Comparison of ENCODE assay signal across 12 cellular contexts in genomic region chr3:106130384-106131084, GRCh38.
DNase-seq lines count a peak whose midpoint lies in the region; ATAC-seq, FAIRE-seq and TF ChIP-seq lines count a peak whose summit lies in the region.
"Had no signal": no experiment of that assay in that cellular context is flagged by ENCODE, and none has a peak within 500 bp of the region (broad histone marks: within the 10 kb centered on the region; RNA-seq: fewer than 3 reads in every experiment).

No MANE protein-coding gene starts in this region.

- H3K9ac ChIP-seq in astrocyte (ENCODE audit: low read length), result peak overlapping the region; percentile 31

- no peak overlapping the region for H3K4me3 ChIP-seq in astrocyte (ENCODE audit: insufficient read depth, low read depth, low read length)

- FAIRE-seq in A204.1 (lab: Jason Lieb, UNC) (peak; percentile 46), H54 (lab: Jason Lieb, UNC) (peak; percentile 88), astrocyte (lab: Jason Lieb, UNC) (peak; percentile 89)

- peaks cover 34% of the 10 kb centered on the region for H3K4me1 Mint-ChIP-seq in astrocyte (ENCODE audit: low read depth, unreplicated experiment)
- H3K4me1 Mint-ChIP-seq: activated B cell treated with CpG ODN at 0.5 μM for 24 hours had no signal

- H4K20me1 ChIP-seq in astrocyte (ENCODE audit: insufficient read depth, low read length), result no peaks in the 10 kb centered on the region

- peak overlapping the region; percentile 52 for H2AFZ ChIP-seq in astrocyte (ENCODE audit: low read depth, low read length)

- H3K27me3 Mint-ChIP-seq in astrocyte (ENCODE audit: low read depth, unreplicated experiment), result no peaks in the 10 kb centered on the region
- H3K27me3 Mint-ChIP-seq: activated B cell treated with CpG ODN at 0.5 μM for 24 hours had no signal

- H3K9me3 ChIP-seq in astrocyte (ENCODE audit: insufficient read depth, low read depth, low read length), result no peaks in the 10 kb centered on the region

- peak overlapping the region; percentile 15 for H3K27ac ChIP-seq in astrocyte (ENCODE audit: low read depth, low read length)
- H3K27ac ChIP-seq: dorsolateral prefrontal cortex had no signal

- H3K27ac Mint-ChIP-seq in astrocyte (ENCODE audit: unreplicated experiment), result peak overlapping the region; percentile 98
- H3K27ac Mint-ChIP-seq: activated B cell treated with CpG ODN at 0.5 μM for 24 hours had no signal

- no peaks in the 10 kb centered on the region for H3K79me2 ChIP-seq in astrocyte (ENCODE audit: insufficient read depth, low read length)

- no peak for TF ChIP-seq POLR2A in H54 (IDR thresholded peaks at IDR 0.05; ENCODE audit: low read depth, low read length)

- H3K4me3 Mint-ChIP-seq in astrocyte (ENCODE audit: unreplicated experiment), result no peak overlapping the region
- H3K4me3 Mint-ChIP-seq: activated B cell treated with CpG ODN at 0.5 μM for 24 hours had no signal

- H3K36me3 Mint-ChIP-seq in astrocyte (ENCODE audit: low read depth, unreplicated experiment), result no peaks in the 10 kb centered on the region

- ATAC-seq in GM19328 (IDR thresholded peaks at IDR 0.05; ENCODE audit: unreplicated experiment), result no peak
- no peak for ATAC-seq in GM21423 (IDR thresholded peaks at IDR 0.05; ENCODE audit: unreplicated experiment)

- no peak for TF ChIP-seq CTCF in astrocyte (IDR thresholded peaks at IDR 0.05; ENCODE audit: insufficient read depth, low read depth, low read length)

- DNase-seq in H54 (ENCODE audit: insufficient read length, low spot score) (no peak), astrocyte (ENCODE audit: low read depth) (peak; percentile 89), iris pigment epithelial cell (ENCODE audit: low read depth) (peak; percentile 80), SW480 (ENCODE audit: low spot score) (no peak), GM19240 (ENCODE audit: insufficient read length, low spot score) (no peak)
- DNase-seq: activated B cell treated with CpG ODN at 0.5 μM for 24 hours; dorsolateral prefrontal cortex; NCI-H1930; stimulated activated CD8-positive, alpha-beta memory T cell treated with anti-CD3 and anti-CD28 coated beads, Interleukin-4, amount 100 ng/mL, for 48 hours had no signal

- H3K4me1 ChIP-seq in astrocyte (ENCODE audit: insufficient read depth, low read length), result peaks cover 10% of the 10 kb centered on the region

- peak overlapping the region; percentile 81 for H3K4me2 ChIP-seq in astrocyte (ENCODE audit: low read length)

- no peaks in the 10 kb centered on the region for H3K36me3 ChIP-seq in astrocyte (ENCODE audit: insufficient read depth, low read length)

- no peaks in the 10 kb centered on the region for H3K27me3 ChIP-seq in astrocyte (ENCODE audit: insufficient read depth, low read length)

- H3K9me3 Mint-ChIP-seq in astrocyte (ENCODE audit: unreplicated experiment), result peaks cover 3% of the 10 kb centered on the region
- H3K9me3 Mint-ChIP-seq: activated B cell treated with CpG ODN at 0.5 μM for 24 hours had no signal

Comparison
In these comparisons a context has a peak if more than half of its experiments do, and no peak if none do; other contexts are left out.
1. DNase-seq: peak in astrocyte (single experiment) and iris pigment epithelial cell (single experiment); none in H54 (single experiment), SW480 (single experiment) and GM19240 (single experiment).